Comparison of ENCODE assay signal across 10 cellular contexts in genomic region chr1:231493421-231494185, GRCh38. TPM values are rescaled to one million over a fixed set of nuclear protein-coding genes. Genes with fewer than 3 reads are reported as not detected.
A peak's percentile ranks its signal among the peaks of the same experiment; 100 is the strongest.
DNase-seq lines count a peak whose midpoint lies in the region; ATAC-seq and TF ChIP-seq lines count a peak whose summit lies in the region.
"Had no signal": no experiment of that assay in that cellular context is flagged by ENCODE, and none has a peak within 500 bp of the region (broad histone marks: within the 10 kb centered on the region; RNA-seq: fewer than 3 reads in every experiment).

No MANE protein-coding gene starts in this region.

- TF ChIP-seq CTCF in AG10803 (conservative IDR thresholded peaks at IDR 0.05; ENCODE audit: low read length), result no peak
- TF ChIP-seq CTCF in fibroblast of the aortic adventitia (IDR thresholded peaks at IDR 0.05; ENCODE audit: insufficient read depth, low read length), result no peak

- ATAC-seq in GM19463 (IDR thresholded peaks at IDR 0.05; ENCODE audit: unreplicated experiment) (peak; percentile 67), HG03175 (IDR thresholded peaks at IDR 0.05; ENCODE audit: unreplicated experiment) (no peak)

- H3K4me3 ChIP-seq in AG10803 (ENCODE audit: low read length) (no peak overlapping the region), fibroblast of the aortic adventitia (ENCODE audit: low read depth, low read length) (no peak overlapping the region)

- DNase-seq in AG10803 (ENCODE audit: low read depth), result peak; percentile 13
- DNase-seq in fibroblast of the aortic adventitia (ENCODE audit: low read depth), result peak; percentile 64
- no peak for DNase-seq in NCI-H446 (lab: John Stamatoyannopoulos, UW)
- DNase-seq in NCI-H446 treated with DMSO at 0.1 percent for 48 hours (lab: John Stamatoyannopoulos, UW), result no peak
- no peak for DNase-seq in NCI-H1436 (lab: John Stamatoyannopoulos, UW)
- DNase-seq: CD4-positive, alpha-beta T cell; immature natural killer cell had no signal

TF ChIP-seq in PFSK-1, 5 proteins besides CTCF, POLR2A, EP300 and RAD21:
- no peak for TF ChIP-seq FOXP2 (optimal IDR thresholded peaks at IDR 0.05; ENCODE audit: borderline replicate concordance, extremely low read depth, extremely low read length, insufficient read depth)
- TF ChIP-seq SIN3A (IDR thresholded peaks at IDR 0.05; ENCODE audit: borderline replicate concordance, insufficient read depth, low read length), result peak; percentile 76; the same call in 1 of the 2 replicates
- TF ChIP-seq, protein P1, sequence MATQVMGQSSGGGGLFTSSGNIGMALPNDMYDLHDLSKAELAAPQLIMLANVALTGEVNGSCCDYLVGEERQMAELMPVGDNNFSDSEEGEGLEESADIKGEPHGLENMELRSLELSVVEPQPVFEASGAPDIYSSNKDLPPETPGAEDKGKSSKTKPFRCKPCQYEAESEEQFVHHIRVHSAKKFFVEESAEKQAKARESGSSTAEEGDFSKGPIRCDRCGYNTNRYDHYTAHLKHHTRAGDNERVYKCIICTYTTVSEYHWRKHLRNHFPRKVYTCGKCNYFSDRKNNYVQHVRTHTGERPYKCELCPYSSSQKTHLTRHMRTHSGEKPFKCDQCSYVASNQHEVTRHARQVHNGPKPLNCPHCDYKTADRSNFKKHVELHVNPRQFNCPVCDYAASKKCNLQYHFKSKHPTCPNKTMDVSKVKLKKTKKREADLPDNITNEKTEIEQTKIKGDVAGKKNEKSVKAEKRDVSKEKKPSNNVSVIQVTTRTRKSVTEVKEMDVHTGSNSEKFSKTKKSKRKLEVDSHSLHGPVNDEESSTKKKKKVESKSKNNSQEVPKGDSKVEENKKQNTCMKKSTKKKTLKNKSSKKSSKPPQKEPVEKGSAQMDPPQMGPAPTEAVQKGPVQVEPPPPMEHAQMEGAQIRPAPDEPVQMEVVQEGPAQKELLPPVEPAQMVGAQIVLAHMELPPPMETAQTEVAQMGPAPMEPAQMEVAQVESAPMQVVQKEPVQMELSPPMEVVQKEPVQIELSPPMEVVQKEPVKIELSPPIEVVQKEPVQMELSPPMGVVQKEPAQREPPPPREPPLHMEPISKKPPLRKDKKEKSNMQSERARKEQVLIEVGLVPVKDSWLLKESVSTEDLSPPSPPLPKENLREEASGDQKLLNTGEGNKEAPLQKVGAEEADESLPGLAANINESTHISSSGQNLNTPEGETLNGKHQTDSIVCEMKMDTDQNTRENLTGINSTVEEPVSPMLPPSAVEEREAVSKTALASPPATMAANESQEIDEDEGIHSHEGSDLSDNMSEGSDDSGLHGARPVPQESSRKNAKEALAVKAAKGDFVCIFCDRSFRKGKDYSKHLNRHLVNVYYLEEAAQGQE (IDR thresholded peaks at IDR 0.05; ENCODE audit: insufficient read depth in 1 of 2, low read depth in 2 of 2, low read length in 2 of 2), result no peak
- no peak; the same call in none of the 2 replicates for TF ChIP-seq POLR2AphosphoS5 (IDR thresholded peaks at IDR 0.05; ENCODE audit: low read depth, low read length)
- TF ChIP-seq TAF1 (IDR thresholded peaks at IDR 0.05; ENCODE audit: borderline replicate concordance, insufficient read depth, low read length), result peak; percentile 20; the same call in 1 of the 2 replicates
TF ChIP-seq in PFSK-1: peak in this region for 2.

RNA-seq across cellular contexts. Expression of gene TSNAX, which starts 34.9 kb away (rescaled TPM):
- 22.3 TPM for polyA plus RNA-seq in PFSK-1 (2012; ENCODE audit: insufficient read length, low read depth)
- 28.9 and 43.7 TPM in 2 replicates for total RNA-seq in fibroblast of the aortic adventitia (ENCODE audit: low replicate concordance)

Comparison
In these comparisons a context has a peak if more than half of its experiments do, and no peak if none do; other contexts are left out.
1. DNase-seq: peak in AG10803 (single experiment) and fibroblast of the aortic adventitia (single experiment); none in NCI-H446 (0 of 2), NCI-H446 treated with DMSO at 0.1 percent for 48 hours (single experiment) and NCI-H1436 (single experiment).